11 cellular contexts compared by ENCODE assay signal in genomic region chr11:124670732-124671131, GRCh38. TPM values are rescaled to one million over a fixed set of nuclear protein-coding genes. Genes with fewer than 3 reads are reported as not detected.
A peak's percentile ranks its signal among the peaks of the same experiment; 100 is the strongest.
DNase-seq lines count a peak whose midpoint lies in the region; ATAC-seq and TF ChIP-seq lines count a peak whose summit lies in the region.
"Had no signal": no experiment of that assay in that cellular context is flagged by ENCODE, and none has a peak within 500 bp of the region (broad histone marks: within the 10 kb centered on the region; RNA-seq: fewer than 3 reads in every experiment).

No MANE protein-coding gene starts in this region.

- ATAC-seq in GM19463 (IDR thresholded peaks at IDR 0.05; ENCODE audit: unreplicated experiment) (no peak), left ventricle myocardium superior (no peak), GM19455 (IDR thresholded peaks at IDR 0.05; ENCODE audit: unreplicated experiment) (no peak)

- H3K4me3 ChIP-seq in GM12865 (ENCODE audit: low read depth, low read length): no peak overlapping the region
- H3K4me3 ChIP-seq: stomach had no signal

- DNase-seq in GM12865 (ENCODE audit: low read depth) (peak; percentile 41), HT1080 (ENCODE audit: low read depth) (peak; percentile 32), UCSD-AML1 (lab: John Stamatoyannopoulos, UW; ENCODE audit: unreplicated experiment) (peak; percentile 80), germinal center (ENCODE audit: low spot score) (peak; percentile 10), hepatic stellate cell (ENCODE audit: low spot score) (no peak), left ventricle myocardium superior (no peak)
- DNase-seq: NCI-H187, stomach had no signal

- no peak for TF ChIP-seq CTCF in GM12865 (IDR thresholded peaks at IDR 0.05; ENCODE audit: insufficient read depth, low read depth, low read length, missing control alignments)

- intact Hi-C loops in left ventricle myocardium superior (cut with micrococcal nuclease): no loop called here

RNA-seq across cellular contexts. Expression of gene SIAE, which starts 2.8 kb away (rescaled TPM):
- total RNA-seq in HT1080 (2014; rRNA removed; shearing (Covaris generic)): 4.3 and 5.5 TPM in 2 replicates
- polyA plus RNA-seq in HT1080 (2015; cell fraction: cytosol; rRNA removed): 9.9 and 13.2 TPM in 2 replicates
- 31.9 and 34.6 TPM in 2 replicates for polyA plus RNA-seq in HT1080 (2015; cell fraction: nucleus; rRNA removed)
- total RNA-seq in left ventricle myocardium superior: 77.7 TPM

RNA-seq across cellular contexts. Expression of gene SPA17, which starts 3.0 kb away (rescaled TPM):
- total RNA-seq in HT1080 (2014; rRNA removed; shearing (Covaris generic)): 17.4 and 17.7 TPM in 2 replicates
- 24.9 and 35.9 TPM in 2 replicates for polyA plus RNA-seq in HT1080 (2015; cell fraction: cytosol; rRNA removed)
- polyA plus RNA-seq in HT1080 (2015; cell fraction: nucleus; rRNA removed): 15.7 and 18.0 TPM in 2 replicates
- total RNA-seq in left ventricle myocardium superior: 1.2 TPM

RNA-seq across cellular contexts. Expression of gene TBRG1, which starts 48.1 kb away (rescaled TPM):
- total RNA-seq in HT1080 (2014; rRNA removed; shearing (Covaris generic)): 42.9 and 52.7 TPM in 2 replicates
- polyA plus RNA-seq in HT1080 (2015; cell fraction: cytosol; rRNA removed): 34.5 and 36.4 TPM in 2 replicates
- 54.0 and 65.7 TPM in 2 replicates for polyA plus RNA-seq in HT1080 (2015; cell fraction: nucleus; rRNA removed)
- total RNA-seq in left ventricle myocardium superior: 20.6 TPM

RNA-seq across cellular contexts. Expression of gene PANX3, which starts 59.5 kb away (rescaled TPM):
- total RNA-seq in HT1080 (2014; rRNA removed; shearing (Covaris generic)): not detected in 2 replicates
- polyA plus RNA-seq in HT1080 (2015; cell fraction: cytosol; rRNA removed): not detected in 2 replicates
- not detected in 2 replicates for polyA plus RNA-seq in HT1080 (2015; cell fraction: nucleus; rRNA removed)
- not detected for total RNA-seq in left ventricle myocardium superior
- total RNA-seq: pulmonary artery endothelial cell, stomach had no signal
- polyA plus RNA-seq: stomach had no signal

Comparison
In these comparisons a context has a peak if more than half of its experiments do, and no peak if none do; other contexts are left out.
1. DNase-seq: peak in GM12865 (single experiment), HT1080 (single experiment), UCSD-AML1 (single experiment) and germinal center (single experiment); none in hepatic stellate cell (single experiment) and left ventricle myocardium superior (single experiment).
2. RNA of gene SIAE, which starts 2.8 kb away (total RNA-seq): 77.7 TPM in left ventricle myocardium superior (single experiment); 4.3 to 5.5 TPM in HT1080; every median in the first group is over 10 times any median in the second.